In the genomic region with DNA sequence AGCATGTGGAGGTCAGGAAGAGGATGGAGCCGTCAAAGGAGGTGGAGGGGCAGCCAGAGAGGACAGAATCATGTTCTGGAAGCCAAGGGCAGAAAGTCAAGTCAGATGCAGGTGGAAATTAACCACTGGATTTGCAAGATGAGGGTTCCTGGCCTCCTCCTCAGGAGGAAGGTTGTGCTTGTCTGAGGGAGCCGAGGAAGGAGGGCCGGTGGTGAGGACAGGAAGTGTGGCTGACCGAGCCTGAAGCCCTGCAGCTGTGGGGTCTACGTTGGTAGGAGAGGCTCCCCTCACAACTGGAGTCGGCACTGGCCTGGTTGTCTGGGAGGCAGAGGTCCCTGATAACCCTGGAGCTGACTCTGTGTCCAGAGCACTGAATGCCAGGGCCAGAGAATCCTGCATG, we compare ENCODE assay signal across 19 cellular contexts. TPM values are rescaled to one million over a fixed set of nuclear protein-coding genes. Genes with fewer than 3 reads are reported as not detected.
A peak's percentile ranks its signal among the peaks of the same experiment; 100 is the strongest.
DNase-seq lines count a peak whose midpoint lies in the region; ATAC-seq, FAIRE-seq and TF ChIP-seq lines count a peak whose summit lies in the region.
"Had no signal": no experiment of that assay in that cellular context is flagged by ENCODE, and none has a peak within 500 bp of the region (broad histone marks: within the 10 kb centered on the region; RNA-seq: fewer than 3 reads in every experiment).

No MANE protein-coding gene starts in this region.

- SMC1A ChIA-PET in GM12878 (lab: Charles Lee; ENCODE audit: uncharacterized antibody, unreplicated experiment), result no interaction called here

- H2AFZ ChIP-seq in GM12878 (ENCODE audit: control insufficient read depth, low read depth, low read length), result no peak overlapping the region
- H2AFZ ChIP-seq: PC-9 had no signal

- in situ Hi-C loops in GM12878 (cut with MboI), result no loop called here

- POLR2A ChIA-PET in GM12878 (lab: Charles Lee), result no interaction called here
- POLR2A ChIA-PET in activated CD8-positive, alpha-beta T cell treated with anti-CD3 and anti-CD28 coated beads, Interleukin-2, amount 10 ng/mL, durations not matched to agents 7 days and 5 days (lab: Charles Lee), result no interaction called here

- H4K20me1 ChIP-seq in BLaER1, result no peaks in the 10 kb centered on the region
- no peaks in the 10 kb centered on the region for H4K20me1 ChIP-seq in GM12878 (ENCODE audit: control insufficient read depth, insufficient read depth)

- intact Hi-C loops in GM12878 (cut with micrococcal nuclease; ENCODE audit: unreplicated experiment), result no loop called here

- CTCF ChIA-PET in GM12878 (lab: Yijun Ruan, JAX), result interaction anchor here (1.2 to 2.5 kb wide), 2 partner anchors 15 to 45 kb away, joined by 4 to 6 read pairs; a partner anchor contains a TSS
- CTCF ChIA-PET in activated CD8-positive, alpha-beta T cell treated with anti-CD3 and anti-CD28 coated beads, Interleukin-2, amount 10 ng/mL, durations not matched to agents 7 days and 5 days (lab: Charles Lee), result interaction anchor here (1.1 to 2.1 kb wide), 3 partner anchors 28 to 122 kb away, joined by 3 to 5 read pairs (median 3); no protein-coding TSS in a partner anchor

- H3K4me1 Mint-ChIP-seq in progenitor cell of endocrine pancreas (ENCODE audit: low read depth), result no peaks in the 10 kb centered on the region
- peaks cover 3% of the 10 kb centered on the region for H3K4me1 Mint-ChIP-seq in activated CD8-positive, alpha-beta T cell treated with anti-CD3 and anti-CD28 coated beads, Interleukin-2, amount 10 ng/mL, durations not matched to agents 7 days and 5 days (ENCODE audit: low read depth)

- H3K4me2 ChIP-seq in BLaER1 (peak overlapping the region; percentile 81), GM12878 (ENCODE audit: control insufficient read depth, insufficient read depth) (peak overlapping the region; percentile 20; the same call in 1 of the 2 replicates)
- H3K4me2 ChIP-seq: PC-9 had no signal

- no peak for TF ChIP-seq EP300 in GM12878 (IDR thresholded peaks at IDR 0.05; ENCODE audit: borderline replicate concordance in 1 of 2, control insufficient read depth in 1 of 2, low read depth in 2 of 2, low read length in 2 of 2)

- H3K9ac ChIP-seq in BLaER1, result peak overlapping the region; percentile 67
- no peak overlapping the region for H3K9ac ChIP-seq in GM12878 (ENCODE audit: control insufficient read depth, insufficient read depth, low read length)

- H3K27me3 Mint-ChIP-seq in progenitor cell of endocrine pancreas, result no peaks in the 10 kb centered on the region
- H3K27me3 Mint-ChIP-seq in activated CD8-positive, alpha-beta T cell treated with anti-CD3 and anti-CD28 coated beads, Interleukin-2, amount 10 ng/mL, durations not matched to agents 7 days and 5 days (ENCODE audit: low read depth), result no peaks in the 10 kb centered on the region
- H3K27me3 Mint-ChIP-seq: CD4-positive, alpha-beta T cell had no signal

- FAIRE-seq in GM19239 (lab: Jason Lieb, UNC) (no peak), GM12878 (lab: Jason Lieb, UNC) (peak; percentile 66)

- H3K27me3 ChIP-seq in BLaER1, result no peaks in the 10 kb centered on the region
- H3K27me3 ChIP-seq in GM12878 (replicated peaks in 1 of 2; ENCODE audit: control insufficient read depth in 2 of 2, insufficient read depth in 2 of 2, low read length in 1 of 2), result no peaks in the 10 kb centered on the region

- peaks cover 19% of the 10 kb centered on the region for H3K4me1 ChIP-seq in BLaER1
- peaks cover 8% of the 10 kb centered on the region for H3K4me1 ChIP-seq in GM12878 (ENCODE audit: control insufficient read depth, insufficient read depth, low read length)

- ATAC-seq in GM12878, result peak; percentile 37; the same call in 2 of the 3 replicates
- ATAC-seq in activated CD8-positive, alpha-beta T cell treated with anti-CD3 and anti-CD28 coated beads, Interleukin-2, amount 10 ng/mL, durations not matched to agents 7 days and 5 days, result no peak

- peak overlapping the region; percentile 85 for H3K27ac ChIP-seq in BLaER1
- H3K27ac ChIP-seq in GM12878 (ENCODE audit: control insufficient read depth, insufficient read depth), result peak overlapping the region; percentile 53
- H3K27ac ChIP-seq: PC-9 had no signal

- no peak for TF ChIP-seq RAD21 in GM12878 (IDR thresholded peaks at IDR 0.05; ENCODE audit: insufficient read depth, low read depth, low read length)

- peak overlapping the region; percentile 82 for H3K27ac Mint-ChIP-seq in progenitor cell of endocrine pancreas
- H3K27ac Mint-ChIP-seq in activated CD8-positive, alpha-beta T cell treated with anti-CD3 and anti-CD28 coated beads, Interleukin-2, amount 10 ng/mL, durations not matched to agents 7 days and 5 days, result no peak overlapping the region
- H3K27ac Mint-ChIP-seq: CD4-positive, alpha-beta T cell had no signal

- no peak overlapping the region for H3K4me3 Mint-ChIP-seq in progenitor cell of endocrine pancreas (ENCODE audit: low read depth)
- H3K4me3 Mint-ChIP-seq in activated CD8-positive, alpha-beta T cell treated with anti-CD3 and anti-CD28 coated beads, Interleukin-2, amount 10 ng/mL, durations not matched to agents 7 days and 5 days, result no peak overlapping the region
- H3K4me3 Mint-ChIP-seq: CD4-positive, alpha-beta T cell had no signal

- no peaks in the 10 kb centered on the region for H3K79me2 ChIP-seq in GM12878 (ENCODE audit: control insufficient read depth, insufficient read depth, low read length)

- H3K9me3 Mint-ChIP-seq in progenitor cell of endocrine pancreas (ENCODE audit: low read depth), result no peaks in the 10 kb centered on the region
- no peaks in the 10 kb centered on the region for H3K9me3 Mint-ChIP-seq in activated CD8-positive, alpha-beta T cell treated with anti-CD3 and anti-CD28 coated beads, Interleukin-2, amount 10 ng/mL, durations not matched to agents 7 days and 5 days (ENCODE audit: insufficient read depth)
- H3K9me3 Mint-ChIP-seq: CD4-positive, alpha-beta T cell had no signal

- H3K36me3 ChIP-seq in BLaER1, result peaks cover 97% of the 10 kb centered on the region
- peaks cover 5 to 12% of the 10 kb centered on the region in 2 experiments; a peak in 3 of 4 replicates for H3K36me3 ChIP-seq in GM12878 (ENCODE audit: control insufficient read depth in 2 of 2, insufficient read depth in 2 of 2, low read length in 1 of 2)

- 0% methylated on average over 6 of the region's 6 CpGs for WGBS in GM12878 (ENCODE audit: insufficient coverage, insufficient replicate concordance, low lambda C conversion rate, missing lambda C conversion rate)

- 0 out of 2 replicates have a peak overlapping the region, but pooled peaks have one; percentile 33 for H3K4me3 ChIP-seq in BLaER1
- 0 out of 2 replicates have a peak overlapping the region, but pooled peaks have one; percentile 16 for H3K4me3 ChIP-seq in GM12878
- H3K4me3 ChIP-seq: PC-9 had no signal

- no peak for TF ChIP-seq CTCF in GM12878 (IDR thresholded peaks at IDR 0.05 in 2 of 3, conservative IDR thresholded peaks at IDR 0.05 in 1 of 3; ENCODE audit: control insufficient read depth in 2 of 3, extremely low read depth in 1 of 3, insufficient read depth in 1 of 3, low read depth in 3 of 3, low read length in 3 of 3)
- TF ChIP-seq CTCF in progenitor cell of endocrine pancreas (IDR thresholded peaks at IDR 0.05; ENCODE audit: unreplicated experiment), result no peak

- H3K9me3 ChIP-seq in BLaER1 (no peaks in the 10 kb centered on the region), GM12878 (replicated peaks; ENCODE audit: control insufficient read depth, insufficient read depth, low read length) (no peaks in the 10 kb centered on the region)

- no TSS peak for BruUV-seq in GM12878 (replicated peaks; lab: Mats Ljungman, UMichigan)

- peak; percentile 31 for DNase-seq in GM19239 (ENCODE audit: insufficient read length, low spot score)
- DNase-seq in GM12878 (ENCODE audit: low read depth, low spot score), result no peak
- DNase-seq in progenitor cell of endocrine pancreas (ENCODE audit: low spot score, unreplicated experiment), result no peak
- no peak for DNase-seq in activated CD8-positive, alpha-beta T cell treated with anti-CD3 and anti-CD28 coated beads, Interleukin-2, amount 10 ng/mL, durations not matched to agents 7 days and 5 days
- no peak for DNase-seq in NCI-H1105 treated with DMSO at 0.1 percent for 48 hours (lab: John Stamatoyannopoulos, UW)
- DNase-seq in NCI-H446 treated with DMSO at 0.1 percent for 48 hours (lab: John Stamatoyannopoulos, UW), result no peak
- DNase-seq: AML-193, Calu3, IMR-90, MV-4-11, NCI-H2029 treated with DMSO at 0.1 percent for 48 hours, NCI-H774, PC-9 had no signal

- TF ChIP-seq POLR2A in GM12878 (IDR thresholded peaks at IDR 0.05; ENCODE audit: low read depth, low read length), result no peak

- RAD21 ChIA-PET in GM12878 (lab: Charles Lee; ENCODE audit: unreplicated experiment), result interaction anchor here (1.1 kb wide), 1 partner anchor 17 kb away, joined by 3 read pairs; no protein-coding TSS in a partner anchor

- peaks cover 19% of the 10 kb centered on the region for H3K36me3 Mint-ChIP-seq in progenitor cell of endocrine pancreas (ENCODE audit: insufficient read depth)
- peaks cover 47% of the 10 kb centered on the region for H3K36me3 Mint-ChIP-seq in activated CD8-positive, alpha-beta T cell treated with anti-CD3 and anti-CD28 coated beads, Interleukin-2, amount 10 ng/mL, durations not matched to agents 7 days and 5 days (ENCODE audit: low read depth)

RNA-seq across cellular contexts. Expression of a gene that starts 15.4 kb away (rescaled TPM):
- not detected in 2 replicates for total RNA-seq in GM12878 (2013; cell fraction: nucleolus; rRNA removed)
- total RNA-seq in GM12878 (2014; rRNA removed) (not detected in 2 replicates), GM12878 (2014; rRNA removed; fragmentation: Illumina TruSeq; extraction: Trizol) (not detected in 2 replicates), GM12878 (2021) (not detected in 2 replicates), progenitor cell of endocrine pancreas (1.1 and 1.8 TPM in 2 replicates)
- not detected for polyA plus RNA-seq in GM12878 (2011; ENCODE audit: low read depth)
- polyA plus RNA-seq in GM12878 (2011; rRNA removed) (0.15 and 0.23 TPM in 2 replicates), GM12878 (2014; fragmentation: Illumina TruSeq; extraction: Trizol) (not detected in 2 replicates), GM12878 (2014; fragmentation: Nextera tagmentation; extraction: Ambion mirVana) (under 1 TPM in 1 of 2 experiments, not detected in 1; 0.13 TPM), GM12878 (2014; rRNA removed) (0.19 TPM in 1 of 2 replicates, not detected in the other), GM12878 (2016; fragmentation: Nextera tagmentation; extraction: Ambion mirVana) (under 1 TPM in 1 of 2 experiments, not detected in 1; 0.21 TPM)
- 0.25 and 0.28 TPM in 2 replicates for polyA plus RNA-seq in GM12878 (2011; cell fraction: cytosol; rRNA removed)
- 0.16 and 0.26 TPM in 2 replicates for polyA plus RNA-seq in GM12878 (2011; cell fraction: nucleus; rRNA removed)
- 1.1 and 1.2 TPM in 2 replicates for polyA plus RNA-seq in GM12878 (2012)
- not detected in 2 replicates for polyA minus RNA-seq in GM12878 (2011; rRNA and poly(A)+ RNA removed)
- not detected in 2 replicates for polyA minus RNA-seq in GM12878 (2011; cell fraction: cytosol; rRNA and poly(A)+ RNA removed)
- polyA minus RNA-seq in GM12878 (2011; cell fraction: nucleus; rRNA and poly(A)+ RNA removed), result not detected in 2 replicates
- 1 to 10 TPM; 1.6 to 1.9 TPM for total RNA-seq in activated CD8-positive, alpha-beta T cell treated with anti-CD3 and anti-CD28 coated beads, Interleukin-2, amount 10 ng/mL, durations not matched to agents 7 days and 5 days
- total RNA-seq: H7, HT1080, NCI-H460 had no signal

RNA-seq across cellular contexts. Expression of a gene that starts 18.0 kb away (rescaled TPM):
- total RNA-seq in GM12878 (2013; cell fraction: nucleolus; rRNA removed), result 118 and 121 TPM in 2 replicates
- total RNA-seq in GM12878 (2014; rRNA removed) (41.8 and 48.6 TPM in 2 replicates), GM12878 (2014; rRNA removed; fragmentation: Illumina TruSeq; extraction: Trizol) (31.7 and 33.0 TPM in 2 replicates), GM12878 (2021) (80.2 and 82.4 TPM in 2 replicates), progenitor cell of endocrine pancreas (149 and 165 TPM in 2 replicates)
- 41.2 TPM for polyA plus RNA-seq in GM12878 (2011; ENCODE audit: low read depth)
- polyA plus RNA-seq in GM12878 (2011; rRNA removed) (19.3 and 40.3 TPM in 2 replicates), GM12878 (2014; fragmentation: Illumina TruSeq; extraction: Trizol) (13.9 and 32.5 TPM in 2 replicates), GM12878 (2014; fragmentation: Nextera tagmentation; extraction: Ambion mirVana) (1 to 10 TPM; 1.8 to 3.2 TPM), GM12878 (2014; rRNA removed) (77.7 and 94.2 TPM in 2 replicates), GM12878 (2016; fragmentation: Nextera tagmentation; extraction: Ambion mirVana) (100 to 1,000 TPM; 112 TPM)
- polyA plus RNA-seq in GM12878 (2011; cell fraction: cytosol; rRNA removed), result 53.1 and 63.0 TPM in 2 replicates
- polyA plus RNA-seq in GM12878 (2011; cell fraction: nucleus; rRNA removed), result 77.6 and 86.5 TPM in 2 replicates
- 97.8 and 107 TPM in 2 replicates for polyA plus RNA-seq in GM12878 (2012)
- polyA minus RNA-seq in GM12878 (2011; rRNA and poly(A)+ RNA removed), result 14.6 and 32.7 TPM in 2 replicates
- 16.6 and 18.4 TPM in 2 replicates for polyA minus RNA-seq in GM12878 (2011; cell fraction: cytosol; rRNA and poly(A)+ RNA removed)
- 15.7 and 20.2 TPM in 2 replicates for polyA minus RNA-seq in GM12878 (2011; cell fraction: nucleus; rRNA and poly(A)+ RNA removed)
- total RNA-seq in activated CD8-positive, alpha-beta T cell treated with anti-CD3 and anti-CD28 coated beads, Interleukin-2, amount 10 ng/mL, durations not matched to agents 7 days and 5 days, result 100 to 1,000 TPM; 229 to 236 TPM

RNA-seq across cellular contexts. Expression of a gene that starts 19.5 kb away (rescaled TPM):
- total RNA-seq in GM12878 (2013; cell fraction: nucleolus; rRNA removed), result 0.64 and 1.1 TPM in 2 replicates
- total RNA-seq in GM12878 (2014; rRNA removed) (0.49 and 0.56 TPM in 2 replicates), GM12878 (2014; rRNA removed; fragmentation: Illumina TruSeq; extraction: Trizol) (0.14 and 0.22 TPM in 2 replicates), GM12878 (2021) (0.82 and 1.2 TPM in 2 replicates), progenitor cell of endocrine pancreas (0.46 TPM in 1 of 2 replicates, not detected in the other)
- 0.28 TPM for polyA plus RNA-seq in GM12878 (2011; ENCODE audit: low read depth)
- polyA plus RNA-seq in GM12878 (2011; rRNA removed) (0.26 and 0.45 TPM in 2 replicates), GM12878 (2014; fragmentation: Illumina TruSeq; extraction: Trizol) (0.31 and 0.57 TPM in 2 replicates), GM12878 (2014; fragmentation: Nextera tagmentation; extraction: Ambion mirVana) (under 1 TPM in 1 of 2 experiments, not detected in 1; 0.62 TPM), GM12878 (2014; rRNA removed) (0.69 and 1.5 TPM in 2 replicates), GM12878 (2016; fragmentation: Nextera tagmentation; extraction: Ambion mirVana) (under 1 TPM; 0.17 to 0.18 TPM)
- polyA plus RNA-seq in GM12878 (2011; cell fraction: cytosol; rRNA removed), result 0.28 and 0.51 TPM in 2 replicates
- polyA plus RNA-seq in GM12878 (2011; cell fraction: nucleus; rRNA removed), result 0.19 and 0.40 TPM in 2 replicates
- 0.70 and 0.84 TPM in 2 replicates for polyA plus RNA-seq in GM12878 (2012)
- polyA minus RNA-seq in GM12878 (2011; rRNA and poly(A)+ RNA removed), result 0.15 and 0.52 TPM in 2 replicates
- polyA minus RNA-seq in GM12878 (2011; cell fraction: cytosol; rRNA and poly(A)+ RNA removed), result not detected in 2 replicates
- polyA minus RNA-seq in GM12878 (2011; cell fraction: nucleus; rRNA and poly(A)+ RNA removed), result 0.12 TPM in 1 of 2 replicates, not detected in the other
- not detected for total RNA-seq in activated CD8-positive, alpha-beta T cell treated with anti-CD3 and anti-CD28 coated beads, Interleukin-2, amount 10 ng/mL, durations not matched to agents 7 days and 5 days
- total RNA-seq: Calu3; CD4-positive, alpha-beta T cell; HT1080; NCI-H460; PC-9; SK-MEL-5 had no signal

RNA-seq across cellular contexts. Expression of a gene that starts 36.6 kb away (rescaled TPM):
- 45.7 and 48.8 TPM in 2 replicates for total RNA-seq in GM12878 (2013; cell fraction: nucleolus; rRNA removed)
- 114 and 119 TPM in 2 replicates for total RNA-seq in GM12878 (2014; rRNA removed)
- total RNA-seq in GM12878 (2014; rRNA removed; fragmentation: Illumina TruSeq; extraction: Trizol), result 73.1 and 73.4 TPM in 2 replicates
- 221 and 223 TPM in 2 replicates for total RNA-seq in GM12878 (2021)
- 270 TPM for polyA plus RNA-seq in GM12878 (2011; ENCODE audit: low read depth)
- polyA plus RNA-seq in GM12878 (2011; rRNA removed), result 104 and 163 TPM in 2 replicates
- polyA plus RNA-seq in GM12878 (2011; cell fraction: cytosol; rRNA removed), result 226 and 231 TPM in 2 replicates
- polyA plus RNA-seq in GM12878 (2011; cell fraction: nucleus; rRNA removed), result 190 and 218 TPM in 2 replicates
- polyA plus RNA-seq in GM12878 (2012), result 155 and 219 TPM in 2 replicates
- 61.4 and 122 TPM in 2 replicates for polyA plus RNA-seq in GM12878 (2014; fragmentation: Illumina TruSeq; extraction: Trizol)
- 10 to 100 TPM in 1 of 2 experiments, 1 to 10 TPM in 1; 7.2 to 15.3 TPM for polyA plus RNA-seq in GM12878 (2014; fragmentation: Nextera tagmentation; extraction: Ambion mirVana)
- 205 and 237 TPM in 2 replicates for polyA plus RNA-seq in GM12878 (2014; rRNA removed)
- polyA plus RNA-seq in GM12878 (2016; fragmentation: Nextera tagmentation; extraction: Ambion mirVana), result 100 to 1,000 TPM; 152 to 164 TPM
- 47.0 and 93.4 TPM in 2 replicates for polyA minus RNA-seq in GM12878 (2011; rRNA and poly(A)+ RNA removed)
- 68.7 and 69.7 TPM in 2 replicates for polyA minus RNA-seq in GM12878 (2011; cell fraction: cytosol; rRNA and poly(A)+ RNA removed)
- polyA minus RNA-seq in GM12878 (2011; cell fraction: nucleus; rRNA and poly(A)+ RNA removed), result 66.3 and 104 TPM in 2 replicates
- total RNA-seq in progenitor cell of endocrine pancreas, result 141 and 153 TPM in 2 replicates
- 100 to 1,000 TPM; 336 to 350 TPM for total RNA-seq in activated CD8-positive, alpha-beta T cell treated with anti-CD3 and anti-CD28 coated beads, Interleukin-2, amount 10 ng/mL, durations not matched to agents 7 days and 5 days

RNA-seq across cellular contexts. Expression of a gene that starts 45.9 kb away (rescaled TPM):
- 90.5 and 94.5 TPM in 2 replicates for total RNA-seq in GM12878 (2013; cell fraction: nucleolus; rRNA removed)
- 23.9 and 26.3 TPM in 2 replicates for total RNA-seq in GM12878 (2014; rRNA removed)
- total RNA-seq in GM12878 (2014; rRNA removed; fragmentation: Illumina TruSeq; extraction: Trizol), result 21.0 and 22.2 TPM in 2 replicates
- 30.0 and 30.6 TPM in 2 replicates for total RNA-seq in GM12878 (2021)
- polyA plus RNA-seq in GM12878 (2011; ENCODE audit: low read depth), result 32.8 TPM
- 18.6 and 19.1 TPM in 2 replicates for polyA plus RNA-seq in GM12878 (2011; rRNA removed)
- polyA plus RNA-seq in GM12878 (2011; cell fraction: cytosol; rRNA removed), result 16.9 and 21.8 TPM in 2 replicates
- polyA plus RNA-seq in GM12878 (2011; cell fraction: nucleus; rRNA removed), result 34.4 and 42.1 TPM in 2 replicates
- 64.8 and 69.0 TPM in 2 replicates for polyA plus RNA-seq in GM12878 (2012)
- polyA plus RNA-seq in GM12878 (2014; fragmentation: Illumina TruSeq; extraction: Trizol), result 28.0 and 29.9 TPM in 2 replicates
- under 1 TPM; 0.68 to 0.90 TPM for polyA plus RNA-seq in GM12878 (2014; fragmentation: Nextera tagmentation; extraction: Ambion mirVana)
- 28.5 and 29.0 TPM in 2 replicates for polyA plus RNA-seq in GM12878 (2014; rRNA removed)
- 10 to 100 TPM; 44.1 to 50.8 TPM for polyA plus RNA-seq in GM12878 (2016; fragmentation: Nextera tagmentation; extraction: Ambion mirVana)
- polyA minus RNA-seq in GM12878 (2011; rRNA and poly(A)+ RNA removed), result 11.3 and 16.8 TPM in 2 replicates
- 7.4 and 12.2 TPM in 2 replicates for polyA minus RNA-seq in GM12878 (2011; cell fraction: cytosol; rRNA and poly(A)+ RNA removed)
- 19.8 and 24.3 TPM in 2 replicates for polyA minus RNA-seq in GM12878 (2011; cell fraction: nucleus; rRNA and poly(A)+ RNA removed)
- total RNA-seq in progenitor cell of endocrine pancreas, result 44.5 and 48.9 TPM in 2 replicates
- 100 to 1,000 TPM; 104 to 124 TPM for total RNA-seq in activated CD8-positive, alpha-beta T cell treated with anti-CD3 and anti-CD28 coated beads, Interleukin-2, amount 10 ng/mL, durations not matched to agents 7 days and 5 days
